ENCODE assay signal across 8 cellular contexts in the genomic region with DNA sequence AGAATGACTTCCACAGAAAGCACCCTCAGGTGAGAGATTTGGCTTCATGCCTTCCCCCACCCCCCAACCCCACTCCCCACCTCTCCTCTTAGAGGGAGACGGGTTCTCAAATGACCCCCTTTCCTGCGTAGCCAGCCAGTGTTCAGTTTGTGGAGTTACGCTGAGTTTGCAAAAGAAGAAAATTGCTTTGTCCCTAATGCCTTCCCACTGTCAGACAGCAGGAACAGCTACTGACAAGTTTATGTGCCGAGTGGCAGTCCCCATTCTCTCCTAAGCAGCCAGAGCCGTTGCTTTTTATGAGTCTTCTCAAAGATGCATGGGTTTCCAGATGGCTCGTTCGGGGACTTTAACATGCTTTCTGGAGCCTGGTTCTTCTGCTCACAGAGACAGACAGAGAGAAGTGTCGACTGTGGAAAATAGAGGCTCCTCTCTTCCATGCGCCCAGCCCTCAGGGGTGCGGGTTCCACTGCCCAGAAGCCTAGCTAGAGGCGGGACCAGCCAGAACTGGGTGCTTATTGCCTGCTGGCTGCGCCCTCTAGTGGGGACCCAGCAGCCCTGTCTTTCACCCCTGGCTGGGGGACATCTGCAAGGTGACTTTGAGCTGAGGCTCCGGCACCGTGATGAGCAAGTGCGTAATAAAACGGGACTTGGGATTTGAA.
DNase-seq lines count a peak whose midpoint lies in the region; ATAC-seq and TF ChIP-seq lines count a peak whose summit lies in the region.

No MANE protein-coding gene starts in this region.

- ATAC-seq in GM19455 (IDR thresholded peaks at IDR 0.05; ENCODE audit: unreplicated experiment) = peak; percentile 69
- peak; percentile 97 for ATAC-seq in SK-N-SH treated with all-trans-retinoic acid at 6 μM for 48 hours
- peak; percentile 92 for ATAC-seq in upper lobe of right lung

- no peaks in the 10 kb centered on the region for H3K4me1 ChIP-seq in upper lobe of right lung

- peak; percentile 94 to 96 for DNase-seq in AML-193 (lab: John Stamatoyannopoulos, UW)
- DNase-seq in MV-4-11 (lab: John Stamatoyannopoulos, UW) = peak; percentile 86
- DNase-seq in activated naive CD4-positive, alpha-beta T cell treated with anti-CD3 and anti-CD28 coated beads, Interleukin-2, amount 50 U/mL, for 16 hours = peak; percentile 71
- DNase-seq in glomerular visceral epithelial cell (ENCODE audit: extremely low spot score) = peak; percentile 74
- peak; percentile 70 to 97 (median 85) for DNase-seq in posterior cingulate gyrus
- peak; percentile 86 for DNase-seq in upper lobe of right lung

- intact Hi-C loops in posterior cingulate gyrus (cut with DNase I) = loop anchor here (2.0 to 5.0 kb wide), 3 partner anchors 73 to 539 kb away; no protein-coding TSS in a partner anchor
- intact Hi-C loops in upper lobe of right lung (cut with DNase I) = no loop called here

- no peak overlapping the region for H3K27ac ChIP-seq in upper lobe of right lung

- no peaks in the 10 kb centered on the region for H3K9me3 ChIP-seq in upper lobe of right lung

- peak; percentile 96 for TF ChIP-seq CTCF in upper lobe of right lung (IDR thresholded peaks at IDR 0.05)

- H3K27me3 ChIP-seq in upper lobe of right lung = no peaks in the 10 kb centered on the region

- H3K36me3 ChIP-seq in upper lobe of right lung = no peaks in the 10 kb centered on the region

- no peak overlapping the region for H3K4me3 ChIP-seq in upper lobe of right lung

TF ChIP-seq in SK-N-SH treated with all-trans-retinoic acid at 6 μM for 48 hours, 23 proteins besides CTCF, POLR2A, EP300 and RAD21:
- no peak for TF ChIP-seq ZNF8 (CRISPR knock-in tag; IDR thresholded peaks at IDR 0.05)
- no peak for TF ChIP-seq PPARA (CRISPR knock-in tag; IDR thresholded peaks at IDR 0.05; ENCODE audit: borderline replicate concordance)
- TF ChIP-seq GLIS3 (CRISPR knock-in tag; IDR thresholded peaks at IDR 0.05) = 0 out of 2 replicates have a peak, but pooled peaks have one; percentile 29
- TF ChIP-seq ESRRG (CRISPR knock-in tag; IDR thresholded peaks at IDR 0.05) = no peak
- peak; percentile 53; the same call in 1 of the 2 replicates for TF ChIP-seq ZFP3 (CRISPR knock-in tag; IDR thresholded peaks at IDR 0.05)
- 0 out of 2 replicates have a peak, but pooled peaks have one; percentile 14 for TF ChIP-seq CSDC2 (CRISPR knock-in tag; IDR thresholded peaks at IDR 0.05)
- no peak; the same call in 1 of the 2 replicates for TF ChIP-seq ZNF70 (CRISPR knock-in tag; IDR thresholded peaks at IDR 0.05)
- TF ChIP-seq CSRNP3 (CRISPR knock-in tag; IDR thresholded peaks at IDR 0.05) = no peak
- TF ChIP-seq, protein P1, sequence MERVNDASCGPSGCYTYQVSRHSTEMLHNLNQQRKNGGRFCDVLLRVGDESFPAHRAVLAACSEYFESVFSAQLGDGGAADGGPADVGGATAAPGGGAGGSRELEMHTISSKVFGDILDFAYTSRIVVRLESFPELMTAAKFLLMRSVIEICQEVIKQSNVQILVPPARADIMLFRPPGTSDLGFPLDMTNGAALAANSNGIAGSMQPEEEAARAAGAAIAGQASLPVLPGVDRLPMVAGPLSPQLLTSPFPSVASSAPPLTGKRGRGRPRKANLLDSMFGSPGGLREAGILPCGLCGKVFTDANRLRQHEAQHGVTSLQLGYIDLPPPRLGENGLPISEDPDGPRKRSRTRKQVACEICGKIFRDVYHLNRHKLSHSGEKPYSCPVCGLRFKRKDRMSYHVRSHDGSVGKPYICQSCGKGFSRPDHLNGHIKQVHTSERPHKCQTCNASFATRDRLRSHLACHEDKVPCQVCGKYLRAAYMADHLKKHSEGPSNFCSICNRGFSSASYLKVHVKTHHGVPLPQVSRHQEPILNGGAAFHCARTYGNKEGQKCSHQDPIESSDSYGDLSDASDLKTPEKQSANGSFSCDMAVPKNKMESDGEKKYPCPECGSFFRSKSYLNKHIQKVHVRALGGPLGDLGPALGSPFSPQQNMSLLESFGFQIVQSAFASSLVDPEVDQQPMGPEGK (CRISPR knock-in tag; IDR thresholded peaks at IDR 0.05; ENCODE audit: borderline replicate concordance) = no peak
- TF ChIP-seq ZFP30 (CRISPR knock-in tag; IDR thresholded peaks at IDR 0.05) = no peak
- no peak for TF ChIP-seq POU6F1 (CRISPR knock-in tag; IDR thresholded peaks at IDR 0.05; ENCODE audit: borderline replicate concordance, low read depth)
- no peak for TF ChIP-seq OSR1 (CRISPR knock-in tag; IDR thresholded peaks at IDR 0.05)
- TF ChIP-seq ARNTL (CRISPR knock-in tag; IDR thresholded peaks at IDR 0.05; ENCODE audit: borderline replicate concordance, low read depth) = no peak
- TF ChIP-seq TCF4 (CRISPR knock-in tag; IDR thresholded peaks at IDR 0.05; ENCODE audit: borderline replicate concordance) = peak; percentile 50; the same call in 1 of the 2 replicates
- no peak for TF ChIP-seq BACH2 (CRISPR knock-in tag; IDR thresholded peaks at IDR 0.05; ENCODE audit: borderline replicate concordance)
- no peak for TF ChIP-seq SNAI2 (CRISPR knock-in tag; IDR thresholded peaks at IDR 0.05)
- TF ChIP-seq ZNF565 (CRISPR knock-in tag; conservative IDR thresholded peaks at IDR 0.05; ENCODE audit: low read depth) = no peak
- no peak for TF ChIP-seq ZC3H10 (CRISPR knock-in tag; IDR thresholded peaks at IDR 0.05)
- no peak for TF ChIP-seq RARB (CRISPR knock-in tag; IDR thresholded peaks at IDR 0.05)
- no peak for TF ChIP-seq TOX (CRISPR knock-in tag; IDR thresholded peaks at IDR 0.05; ENCODE audit: borderline replicate concordance)
- peak; percentile 86 for TF ChIP-seq TSHZ2 (CRISPR knock-in tag; IDR thresholded peaks at IDR 0.05)
- TF ChIP-seq CREB5 (CRISPR knock-in tag; IDR thresholded peaks at IDR 0.05; ENCODE audit: low read depth) = no peak
- no peak for TF ChIP-seq ISL1 (CRISPR knock-in tag; IDR thresholded peaks at IDR 0.05)
